Comparison of ENCODE assay signal across 28 cellular contexts in the genomic region with DNA sequence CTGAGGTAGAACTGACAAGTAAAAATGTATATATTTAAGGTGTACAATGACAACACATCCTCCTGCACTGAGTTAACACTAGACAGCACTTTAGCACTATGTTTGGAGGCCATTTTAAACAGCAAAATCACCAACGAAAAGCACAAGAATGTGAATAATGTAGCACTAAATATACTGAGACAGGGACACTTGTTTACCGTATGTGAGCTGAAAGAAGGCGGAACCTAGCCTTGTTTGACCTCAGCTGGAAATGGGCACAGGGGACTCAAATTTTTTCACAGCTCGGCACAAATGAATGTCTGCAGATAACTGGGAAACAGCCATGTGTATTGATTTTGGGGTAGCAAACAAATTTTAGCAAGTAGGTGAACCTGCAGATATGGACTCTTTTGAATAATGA. TPM values are rescaled to one million over a fixed set of nuclear protein-coding genes. Genes with fewer than 3 reads are reported as not detected.
A peak's percentile ranks its signal among the peaks of the same experiment; 100 is the strongest.
DNase-seq lines count a peak whose midpoint lies in the region; ATAC-seq, FAIRE-seq and TF ChIP-seq lines count a peak whose summit lies in the region.
"Had no signal": no experiment of that assay in that cellular context is flagged by ENCODE, and none has a peak within 500 bp of the region (broad histone marks: within the 10 kb centered on the region; RNA-seq: fewer than 3 reads in every experiment).

No MANE protein-coding gene starts in this region.

- no peaks in the 10 kb centered on the region for H4K20me1 ChIP-seq in PC-9 (ENCODE audit: insufficient read depth)

- ATAC-seq in HG02610 (IDR thresholded peaks at IDR 0.05; ENCODE audit: unreplicated experiment) = no peak
- ATAC-seq: A549, Right ventricle myocardium inferior had no signal

- intact Hi-C loops in PC-9 (cut with micrococcal nuclease; ENCODE audit: unreplicated experiment) (no loop called here), transverse colon (cut with DNase I; ENCODE audit: low total_unique reads) (no loop called here)

- DNase-seq in GM12892 (ENCODE audit: insufficient read length) (no peak), PC-9 (no peak), progenitor cell of endocrine pancreas (ENCODE audit: low spot score, unreplicated experiment) (no peak), transverse colon (no peak), NCI-H2171 (lab: John Stamatoyannopoulos, UW) (no peak), BE2C (no peak)
- DNase-seq: AML-193; Calu3; CD8-positive, alpha-beta memory T cell; DMS79 treated with DMSO at 0.1 percent for 48 hours; GF-D8; H9; Kasumi-1; MV-4-11; NCI-H1105; NCI-H1436 treated with DMSO at 0.1 percent for 48 hours; NCI-H187 treated with DMSO at 0.1 percent for 48 hours; NCI-H524; NCI-H774; SJCRH30; T-helper 1 cell had no signal

- no peak overlapping the region for H3K4me3 ChIP-seq in PC-9
- no peak overlapping the region for H3K4me3 ChIP-seq in iPS-20b (ENCODE audit: low read length)
- no peak overlapping the region for H3K4me3 ChIP-seq in transverse colon
- H3K4me3 ChIP-seq in BE2C (ENCODE audit: low read depth, low read length) = no peak overlapping the region
- H3K4me3 ChIP-seq: A549, SJCRH30 had no signal

- WGBS in transverse colon (ENCODE audit: low coverage in 1 of 2), 2 donors = 50 to 60% methylated on average over 3 to 4 of the region's 4 CpGs

- H3K4me1 ChIP-seq in PC-9 (replicated peaks; ENCODE audit: insufficient read depth) (peaks cover 2% of the 10 kb centered on the region), iPS-20b (ENCODE audit: insufficient read depth, low read length) (peaks cover 7% of the 10 kb centered on the region; the same call in 1 of the 2 replicates), transverse colon (no peaks in the 10 kb centered on the region), BE2C (no peaks in the 10 kb centered on the region)
- H3K4me1 ChIP-seq: A549, SJCRH30 had no signal

- peak; percentile 56 for FAIRE-seq in GM12892 (lab: Jason Lieb, UNC)
- FAIRE-seq: A549, GM12891 had no signal

- H3K27ac Mint-ChIP-seq in progenitor cell of endocrine pancreas = peak overlapping the region; percentile 54
- H3K27ac Mint-ChIP-seq: CD14-positive monocyte; CD8-positive, alpha-beta memory T cell had no signal

- no peak overlapping the region for H3K4me2 ChIP-seq in PC-9
- H3K4me2 ChIP-seq: A549 had no signal

- no peak overlapping the region for H3K27ac ChIP-seq in PC-9
- H3K27ac ChIP-seq in iPS-20b (ENCODE audit: low read length) = peak overlapping the region; percentile 5
- H3K27ac ChIP-seq in transverse colon = no peak overlapping the region
- H3K27ac ChIP-seq: A549, HL-60, SJCRH30 had no signal

- no peaks in the 10 kb centered on the region for H3K27me3 ChIP-seq in PC-9 (ENCODE audit: insufficient read depth, low read depth)
- no peaks in the 10 kb centered on the region for H3K27me3 ChIP-seq in iPS-20b (ENCODE audit: insufficient read depth, low read length)
- H3K27me3 ChIP-seq in transverse colon = no peaks in the 10 kb centered on the region
- H3K27me3 ChIP-seq in BE2C = no peaks in the 10 kb centered on the region
- H3K27me3 ChIP-seq: SJCRH30 had no signal

- no peak for TF ChIP-seq POLR2A in GM12892 (IDR thresholded peaks at IDR 0.05; ENCODE audit: low read depth, low read length)
- TF ChIP-seq POLR2A in transverse colon (IDR thresholded peaks at IDR 0.05) = no peak

- in situ Hi-C loops in transverse colon (cut with MboI; ENCODE audit: low pct_ligation_motif_present in 1 of 4, low pct_unique_long_range_greater_than_20kb in 1 of 4, low sequenced_read_pairs in 3 of 4) = no loop called here

- peaks cover 9% of the 10 kb centered on the region for H3K4me1 Mint-ChIP-seq in progenitor cell of endocrine pancreas (ENCODE audit: low read depth)
- H3K4me1 Mint-ChIP-seq: CD14-positive monocyte; CD8-positive, alpha-beta memory T cell had no signal

- no peak overlapping the region for H3K4me3 Mint-ChIP-seq in progenitor cell of endocrine pancreas (ENCODE audit: low read depth)
- H3K4me3 Mint-ChIP-seq: CD14-positive monocyte; CD8-positive, alpha-beta memory T cell; H9 had no signal

- no peaks in the 10 kb centered on the region for H3K27me3 Mint-ChIP-seq in progenitor cell of endocrine pancreas

- H3K9me2 ChIP-seq in PC-9 (ENCODE audit: insufficient read depth) = no peaks in the 10 kb centered on the region

- POLR2A ChIA-PET in PC-9 (lab: Charles Lee; ENCODE audit: unreplicated experiment) = no interaction called here

- BruUV-seq in PC-9 (replicated peaks; lab: Mats Ljungman, UMichigan) = no TSS peak

- H2AFZ ChIP-seq in PC-9 = peak overlapping the region; percentile 27; the same call in 1 of the 2 replicates

- H3F3A ChIP-seq in PC-9 (ENCODE audit: insufficient read depth, low read depth) = no peaks in the 10 kb centered on the region

- no peaks in the 10 kb centered on the region for H3K9me3 ChIP-seq in PC-9 (ENCODE audit: insufficient read depth, low read depth)
- H3K9me3 ChIP-seq in iPS-20b (ENCODE audit: insufficient read depth, low read depth, low read length) = peaks cover 8% of the 10 kb centered on the region
- no peaks in the 10 kb centered on the region for H3K9me3 ChIP-seq in transverse colon
- no peaks in the 10 kb centered on the region for H3K9me3 ChIP-seq in BE2C
- H3K9me3 ChIP-seq: A549 had no signal

- CTCF ChIA-PET in PC-9 (lab: Charles Lee) = no interaction called here

- TF ChIP-seq CTCF in PC-9 (conservative IDR thresholded peaks at IDR 0.05) (no peak), progenitor cell of endocrine pancreas (IDR thresholded peaks at IDR 0.05; ENCODE audit: unreplicated experiment) (no peak), transverse colon (IDR thresholded peaks at IDR 0.05) (no peak), BE2C (IDR thresholded peaks at IDR 0.05; ENCODE audit: low read depth, low read length) (no peak)

- H3K36me3 Mint-ChIP-seq in progenitor cell of endocrine pancreas (ENCODE audit: insufficient read depth) = peaks cover 2% of the 10 kb centered on the region
- H3K36me3 Mint-ChIP-seq: CD14-positive monocyte; CD8-positive, alpha-beta memory T cell had no signal

- no peaks in the 10 kb centered on the region for H3K79me2 ChIP-seq in PC-9 (ENCODE audit: low read depth)

- no peaks in the 10 kb centered on the region for H3K36me3 ChIP-seq in PC-9 (ENCODE audit: low read depth)
- no peaks in the 10 kb centered on the region for H3K36me3 ChIP-seq in iPS-20b (ENCODE audit: insufficient read depth, low read depth, low read length)
- H3K36me3 ChIP-seq in transverse colon = no peaks in the 10 kb centered on the region
- H3K36me3 ChIP-seq in BE2C = no peaks in the 10 kb centered on the region
- H3K36me3 ChIP-seq: SJCRH30 had no signal

- H3K9me3 Mint-ChIP-seq in progenitor cell of endocrine pancreas (ENCODE audit: low read depth) = peaks cover 7% of the 10 kb centered on the region
- H3K9me3 Mint-ChIP-seq: CD14-positive monocyte had no signal

- TF ChIP-seq EP300 in transverse colon (IDR thresholded peaks at IDR 0.05; ENCODE audit: low read depth) = no peak

- no peak overlapping the region for H3K9ac ChIP-seq in iPS-20b (ENCODE audit: low read depth, low read length)

RNA-seq across cellular contexts. Expression of gene ATG4C, which starts 18.0 kb away (rescaled TPM):
- polyA plus RNA-seq in GM12892 (2012; ENCODE audit: missing spikeins) = 10.5 TPM
- 7.5 and 13.8 TPM in 2 replicates for total RNA-seq in PC-9 (2021)
- total RNA-seq in progenitor cell of endocrine pancreas = 13.0 and 13.2 TPM in 2 replicates
- 10 to 100 TPM in 1 of 4 donors, 1 to 10 TPM in 1, under 1 TPM in 1, not detected in 1; 0.60 to 10.6 (median 5.5) TPM for total RNA-seq in transverse colon
- polyA plus RNA-seq in BE2C (2012; ENCODE audit: insufficient read depth, insufficient read length, low read depth) = 5.5 TPM
